ENCODE assay signal across 8 cellular contexts in the genomic region with DNA sequence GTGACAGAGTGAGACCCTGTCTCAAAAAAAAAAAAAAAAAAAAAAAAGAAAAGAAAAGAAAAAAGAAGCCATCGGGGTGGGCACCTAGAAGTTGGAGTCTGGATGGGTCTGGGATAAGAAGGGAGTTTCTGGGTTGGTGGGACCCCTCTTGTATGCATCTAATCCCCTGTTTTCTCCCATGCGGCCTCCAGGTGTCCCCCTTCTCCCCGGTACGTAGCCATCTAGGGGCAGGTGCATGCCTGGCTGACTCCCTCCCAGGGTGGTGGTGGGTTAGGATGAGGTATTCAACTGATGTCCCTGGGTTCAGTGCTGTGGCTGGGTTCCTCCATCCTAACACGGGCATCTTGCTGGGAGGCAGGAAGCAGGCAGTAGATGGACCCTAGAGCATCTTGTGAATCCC. TPM values are rescaled to one million over a fixed set of nuclear protein-coding genes. Genes with fewer than 3 reads are reported as not detected.
DNase-seq lines count a peak whose midpoint lies in the region; ATAC-seq, FAIRE-seq and TF ChIP-seq lines count a peak whose summit lies in the region.

No MANE protein-coding gene starts in this region.

- H3K9me3 ChIP-seq in Peyer's patch (no peaks in the 10 kb centered on the region), psoas muscle (no peaks in the 10 kb centered on the region), thyroid gland (no peaks in the 10 kb centered on the region)

- H3K36me3 ChIP-seq in Peyer's patch (peaks cover 0 to 7% (median 0%) of the 10 kb centered on the region in 3 donors), bronchial epithelial cell (ENCODE audit: control insufficient read depth, insufficient read depth, low read length) (no peaks in the 10 kb centered on the region), psoas muscle (ENCODE audit: insufficient read depth in 1 of 2, low read depth in 1 of 2) (no peaks in the 10 kb centered on the region), thyroid gland (no peaks in the 10 kb centered on the region)

- H3K4me3 ChIP-seq in AG04449 (ENCODE audit: low read depth, low read length) (no peak overlapping the region), Peyer's patch (no peak overlapping the region), bronchial epithelial cell (ENCODE audit: low read depth, low read length) (no peak overlapping the region), psoas muscle (no peak overlapping the region), thyroid gland (replicated peaks in 1 of 3) (no peak overlapping the region)

- DNase-seq in AG04449 (ENCODE audit: low read depth, low spot score) = no peak
- DNase-seq in GM13976 (ENCODE audit: low spot score) = peak; percentile 63
- peak in 2 of 3 donors; percentile 68 to 71 for DNase-seq in Peyer's patch
- no peak for DNase-seq in bronchial epithelial cell (ENCODE audit: low read depth)
- no peak for DNase-seq in psoas muscle
- DNase-seq in thyroid gland = no peak
- no peak for DNase-seq in DMS153 (lab: John Stamatoyannopoulos, UW)

- H3K4me1 ChIP-seq in Peyer's patch (peaks cover 0 to 16% (median 5%) of the 10 kb centered on the region in 4 donors), psoas muscle (no peaks in the 10 kb centered on the region), thyroid gland (peaks cover 0 to 9% of the 10 kb centered on the region in 2 donors)

- POLR2A ChIA-PET in AG04449 (lab: Yijun Ruan, JAX) = interaction anchor here (1.4 kb wide), 1 partner anchor 86 kb away, joined by 4 read pairs; the partner anchor contains the start of gene HEXIM1

- in situ Hi-C loops in GM13976 (cut with MboI; ENCODE audit: low sequenced_read_pairs, unreplicated experiment) = no loop called here

- H3K27me3 ChIP-seq in Peyer's patch = no peaks in the 10 kb centered on the region
- H3K27me3 ChIP-seq in bronchial epithelial cell (ENCODE audit: control insufficient read depth, insufficient read depth, low read length) = no peaks in the 10 kb centered on the region
- H3K27me3 ChIP-seq in psoas muscle (ENCODE audit: insufficient read depth in 3 of 3, low read length in 2 of 3) = peaks cover 0 to 2% (median 0%) of the 10 kb centered on the region in 3 donors
- H3K27me3 ChIP-seq in thyroid gland = no peaks in the 10 kb centered on the region

- no peak for TF ChIP-seq POLR2A in Peyer's patch (IDR thresholded peaks at IDR 0.05)
- no peak for TF ChIP-seq POLR2A in thyroid gland (IDR thresholded peaks at IDR 0.05)

- TF ChIP-seq CTCF in AG04449 (IDR thresholded peaks at IDR 0.05; ENCODE audit: insufficient read depth, low read length, missing control alignments) = peak; percentile 32
- TF ChIP-seq CTCF in GM13976 (IDR thresholded peaks at IDR 0.05; ENCODE audit: borderline replicate concordance, control extremely low read depth, extremely low read depth, insufficient read depth, missing control alignments) = peak; percentile 42
- peak in 3 of 6 experiments; percentile 16 to 23 (median 18) for TF ChIP-seq CTCF in Peyer's patch (IDR thresholded peaks at IDR 0.05)
- peak; percentile 42 for TF ChIP-seq CTCF in bronchial epithelial cell (IDR thresholded peaks at IDR 0.05; ENCODE audit: insufficient read depth, low read length, severe bottlenecking)
- TF ChIP-seq CTCF in psoas muscle (IDR thresholded peaks at IDR 0.05) = no peak
- peak in 1 of 6 experiments; percentile 5 for TF ChIP-seq CTCF in thyroid gland (IDR thresholded peaks at IDR 0.05)

- FAIRE-seq in bronchial epithelial cell (lab: Jason Lieb, UNC) = no peak

- intact Hi-C loops in psoas muscle (cut with DNase I) = loop anchor here in 1 of 2 donors (2.0 kb wide), 1 partner anchor 16 kb away; no protein-coding TSS in a partner anchor
- intact Hi-C loops in thyroid gland (cut with DNase I) = no loop called here

- ATAC-seq in psoas muscle (peak in 3 of 4 donors; percentile 23 to 30 (median 29)), HG03159 (IDR thresholded peaks at IDR 0.05; ENCODE audit: unreplicated experiment) (no peak)

- H3K27ac ChIP-seq in Peyer's patch (no peak overlapping the region), psoas muscle (no peak overlapping the region), thyroid gland (no peak overlapping the region)

- CTCF ChIA-PET in AG04449 (lab: Yijun Ruan, JAX) = interaction anchor here (0.8 to 13.7 kb wide), 11 partner anchors 9 to 172 kb away, joined by 3 to 205 read pairs (median 19); partner anchors contain the start of genes ACBD4 and FMNL1

- 46 to 50% (median 49%) methylated on average over 5 of the region's 5 CpGs for WGBS in psoas muscle, 3 donors
- 26 to 41% methylated on average over 5 of the region's 5 CpGs for WGBS in thyroid gland, 2 donors

RNA-seq across cellular contexts. Expression of gene FMNL1, which starts 13.0 kb away (rescaled TPM):
- total RNA-seq in Peyer's patch (10 to 100 TPM in 3 of 4 donors, 1 to 10 TPM in 1; 9.3 to 45.4 (median 15.8) TPM), bronchial epithelial cell (0.53 and 2.0 TPM in 2 replicates), psoas muscle (1 to 10 TPM; 5.4 to 6.5 (median 6.0) TPM), thyroid gland (1 to 10 TPM; 3.2 to 7.6 (median 4.2) TPM)
- polyA plus RNA-seq in psoas muscle = 1 to 10 TPM; 1.8 to 2.4 (median 2.3) TPM

RNA-seq across cellular contexts. Expression of gene SPATA32, which starts 27.3 kb away (rescaled TPM):
- not detected for total RNA-seq in Peyer's patch
- under 0.01 TPM in 1 of 2 replicates, not detected in the other for total RNA-seq in bronchial epithelial cell
- under 1 TPM in 1 of 4 donors, not detected in 3; 0.11 TPM for total RNA-seq in psoas muscle
- polyA plus RNA-seq in psoas muscle = not detected
- total RNA-seq in thyroid gland = not detected

Comparison
In these comparisons a context has a peak if more than half of its experiments do, and no peak if none do; other contexts are left out.
1. DNase-seq: peak in GM13976 (single experiment) and Peyer's patch (2 of 3); none in AG04449 (single experiment), bronchial epithelial cell (single experiment), psoas muscle (0 of 2), thyroid gland (0 of 2) and DMS153 (single experiment).